ENCODE assay signal across 11 cellular contexts in genomic region chr9:20189871-20190270, GRCh38.
"Had no signal": no experiment of that assay in that cellular context is flagged by ENCODE, and none has a peak within 500 bp of the region (broad histone marks: within the 10 kb centered on the region; RNA-seq: fewer than 3 reads in every experiment).

No MANE protein-coding gene starts in this region.

- H3K9me3 ChIP-seq: adrenal gland, sigmoid colon, upper lobe of left lung had no signal

- ATAC-seq: natural killer cell, T-helper 17 cell had no signal

- H3K36me3 ChIP-seq: adrenal gland, sigmoid colon, upper lobe of left lung had no signal

- DNase-seq: activated CD4-positive, alpha-beta T cell treated with anti-CD3 and anti-CD28 coated beads, Interleukin-2, amount 10 ng/mL, durations not matched to agents 7 days and 5 days; activated CD4-positive, CD25-positive, alpha-beta regulatory T cell; activated naive CD4-positive, alpha-beta T cell treated with anti-CD3 and anti-CD28 coated beads, Interleukin-2, amount 10 ng/mL, durations not matched to agents 7 days and 5 days; activated T-cell treated with anti-CD3 and anti-CD28 coated beads for 4 hours; adrenal gland; cortex of kidney; mammary epithelial cell; natural killer cell; sigmoid colon; T-helper 17 cell; upper lobe of left lung had no signal

- H3K27ac ChIP-seq: adrenal gland, sigmoid colon, upper lobe of left lung had no signal

- H3K4me1 ChIP-seq: adrenal gland, sigmoid colon, upper lobe of left lung had no signal

- H3K27me3 ChIP-seq: adrenal gland, sigmoid colon, upper lobe of left lung had no signal

- H3K4me3 ChIP-seq: adrenal gland, sigmoid colon, upper lobe of left lung had no signal
